Comparison of ENCODE assay signal across 20 cellular contexts in genomic region chr2:190653931-190654330, GRCh38. TPM values are rescaled to one million over a fixed set of nuclear protein-coding genes. Genes with fewer than 3 reads are reported as not detected.
DNase-seq lines count a peak whose midpoint lies in the region; ATAC-seq and TF ChIP-seq lines count a peak whose summit lies in the region.
"Had no signal": no experiment of that assay in that cellular context is flagged by ENCODE, and none has a peak within 500 bp of the region (broad histone marks: within the 10 kb centered on the region; RNA-seq: fewer than 3 reads in every experiment).

No MANE protein-coding gene starts in this region.

- ATAC-seq in right cardiac atrium = no peak
- no peak for ATAC-seq in left cardiac atrium
- no peak for ATAC-seq in HG03520 (IDR thresholded peaks at IDR 0.05; ENCODE audit: unreplicated experiment)
- ATAC-seq: GM23338 had no signal

- H3K4me1 ChIP-seq in right cardiac atrium (ENCODE audit: control insufficient read depth, insufficient read depth, low read length) (peaks cover 13% of the 10 kb centered on the region), Loucy (ENCODE audit: insufficient read depth, low read length, poor library complexity, severe bottlenecking) (peaks cover 83% of the 10 kb centered on the region)

- H3K9me3 ChIP-seq in right cardiac atrium (ENCODE audit: control insufficient read depth, low read length) = no peaks in the 10 kb centered on the region
- no peaks in the 10 kb centered on the region for H3K9me3 ChIP-seq in Loucy (ENCODE audit: insufficient read depth, low read depth, low read length)
- H3K9me3 ChIP-seq: BE2C had no signal

- H3K27ac ChIP-seq in right cardiac atrium (ENCODE audit: low read length) (peak overlapping the region; percentile 62), coronary artery (no peak overlapping the region)

- H3K4me2 ChIP-seq in Loucy (ENCODE audit: low read depth, low read length, poor library complexity, severe bottlenecking) = peak overlapping the region; percentile 92
- H3K4me2 ChIP-seq: GM23338 had no signal

- TF ChIP-seq CTCF in Loucy (conservative IDR thresholded peaks at IDR 0.05; ENCODE audit: low read length) (no peak), coronary artery (IDR thresholded peaks at IDR 0.05) (no peak)

- H3K4me3 ChIP-seq in right cardiac atrium (ENCODE audit: low read length) (no peak overlapping the region), Loucy (ENCODE audit: low read length, poor library complexity, severe bottlenecking) (peak overlapping the region; percentile 77), coronary artery (peak overlapping the region; percentile 3)
- H3K4me3 ChIP-seq: GM23338 had no signal

- no peaks in the 10 kb centered on the region for H3F3A ChIP-seq in Loucy (ENCODE audit: low read depth)

- peaks cover 98% of the 10 kb centered on the region for H3K79me2 ChIP-seq in Loucy (ENCODE audit: insufficient read depth, low read length)

- no peak overlapping the region for H2AFZ ChIP-seq in Loucy (ENCODE audit: low read length)
- H2AFZ ChIP-seq: GM23338 had no signal

- DNase-seq in right cardiac atrium = no peak
- no peak for DNase-seq in left cardiac atrium
- no peak for DNase-seq in coronary artery (ENCODE audit: low spot score)
- peak; percentile 20 for DNase-seq in kidney tubule cell (ENCODE audit: low spot score)
- no peak for DNase-seq in stimulated activated CD4-positive, alpha-beta T cell treated with anti-CD3 and anti-CD28 coated beads, Interleukin-1b, Interleukin-23, amount 100 ng/mL, for 48 hours
- DNase-seq in stimulated activated CD4-positive, alpha-beta T cell treated with anti-CD3 and anti-CD28 coated beads, Interleukin-2, amount 100 ng/mL, for 48 hours = no peak
- DNase-seq: BE2C; CD4-positive, CD25-positive, alpha-beta regulatory T cell; DND-41; HCEC 1CT; KG1; NCI-H1092 treated with DMSO at 0.1 percent for 48 hours; NCI-H1436 treated with DMSO at 0.1 percent for 48 hours; NCI-H1930; NCI-H510A treated with DMSO at 0.1 percent for 48 hours; OCI-M1; Right ventricle myocardium superior had no signal

- peak overlapping the region; percentile 6 for H3K9ac ChIP-seq in Loucy (ENCODE audit: low read depth, low read length, poor library complexity, severe bottlenecking)

- no peaks in the 10 kb centered on the region for H3K36me3 ChIP-seq in Loucy (ENCODE audit: insufficient read depth, low read length)
- H3K36me3 ChIP-seq: BE2C had no signal

- intact Hi-C loops in right cardiac atrium (cut with DNase I) (loop anchor here in 1 of 4 donors (10.0 kb wide), 1 partner anchor 119 kb away; the partner anchor contains the start of gene NEMP2), left cardiac atrium (cut with DNase I) (loop anchor here in 1 of 2 donors (5.0 kb wide), 1 partner anchor 117 kb away; no protein-coding TSS in a partner anchor)

- H4K20me1 ChIP-seq in Loucy (ENCODE audit: insufficient read depth, low read length, poor library complexity, severe bottlenecking) = peaks cover 61% of the 10 kb centered on the region

- H3K27me3 ChIP-seq in right cardiac atrium (ENCODE audit: control insufficient read depth, insufficient read depth) = no peaks in the 10 kb centered on the region
- no peaks in the 10 kb centered on the region for H3K27me3 ChIP-seq in Loucy (ENCODE audit: insufficient read depth, low read length, poor library complexity, severe bottlenecking)
- H3K27me3 ChIP-seq: BE2C had no signal

- no peaks in the 10 kb centered on the region for H3K9me2 ChIP-seq in Loucy (replicated peaks; ENCODE audit: low read depth, low read length)

RNA-seq across cellular contexts. Expression of gene NAB1, which starts 5.0 kb away (rescaled TPM):
- total RNA-seq in right cardiac atrium (10 to 100 TPM; 58.8 to 65.5 (median 60.7) TPM), left cardiac atrium (10 to 100 TPM; 38.5 to 39.7 TPM)
- 17.6 TPM for polyA plus RNA-seq in right cardiac atrium
